In the genomic region with DNA sequence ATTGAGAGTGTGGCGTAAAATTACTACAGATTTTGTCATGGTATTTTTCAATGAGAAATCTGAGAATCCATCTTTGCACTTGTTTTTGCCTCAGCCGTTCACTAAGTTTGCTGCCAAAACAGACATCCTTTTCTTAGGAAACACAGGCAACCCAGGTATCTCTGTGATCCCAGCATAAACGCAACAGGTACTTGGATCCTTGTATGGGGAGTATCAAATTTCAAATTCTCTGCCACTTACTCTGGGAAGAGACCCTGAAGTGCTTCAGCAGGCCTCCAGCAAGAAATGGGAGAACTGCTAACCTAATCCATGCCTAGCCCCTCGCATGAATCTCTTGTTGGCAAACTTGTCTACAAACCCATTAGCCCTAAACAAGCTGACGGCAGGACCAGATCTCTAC, we compare ENCODE assay signal across 30 cellular contexts.
DNase-seq lines count a peak whose midpoint lies in the region; ATAC-seq and TF ChIP-seq lines count a peak whose summit lies in the region.
"Had no signal": no experiment of that assay in that cellular context is flagged by ENCODE, and none has a peak within 500 bp of the region (broad histone marks: within the 10 kb centered on the region; RNA-seq: fewer than 3 reads in every experiment).

No MANE protein-coding gene starts in this region.

- H4K20me1 ChIP-seq in GM23338 (replicated peaks; ENCODE audit: insufficient read depth) = peaks cover 23% of the 10 kb centered on the region
- H4K20me1 ChIP-seq in PC-9 (ENCODE audit: insufficient read depth) = no peaks in the 10 kb centered on the region
- no peaks in the 10 kb centered on the region for H4K20me1 ChIP-seq in OCI-LY7 (ENCODE audit: insufficient read depth, low read length)

- POLR2A ChIA-PET in PC-9 (lab: Charles Lee; ENCODE audit: unreplicated experiment) (no interaction called here), OCI-LY7 (lab: Charles Lee) (interaction anchor here (0.5 to 1.4 kb wide), 2 partner anchors 11 to 35 kb away, joined by 3 to 5 read pairs; no protein-coding TSS in a partner anchor)

- BruUV-seq in PC-9 (replicated peaks; lab: Mats Ljungman, UMichigan) (no TSS peak), OCI-LY7 (replicated peaks; lab: Mats Ljungman, UMichigan) (no TSS peak)

- H3K27me3 ChIP-seq in GM23338 (ENCODE audit: insufficient read depth) = no peaks in the 10 kb centered on the region
- peaks cover 61% of the 10 kb centered on the region for H3K27me3 ChIP-seq in PC-9 (ENCODE audit: insufficient read depth, low read depth)
- H3K27me3 ChIP-seq: BLaER1, dorsolateral prefrontal cortex, esophagus muscularis mucosa, heart left ventricle, right lobe of liver, spleen, transverse colon had no signal

- H3K79me2 ChIP-seq in GM23338 (replicated peaks; ENCODE audit: insufficient read depth) = peaks cover 79% of the 10 kb centered on the region
- no peaks in the 10 kb centered on the region for H3K79me2 ChIP-seq in PC-9 (ENCODE audit: low read depth)
- H3K79me2 ChIP-seq in OCI-LY7 (ENCODE audit: insufficient read depth, low read depth, low read length) = peaks cover 39% of the 10 kb centered on the region; the same call in 1 of the 2 replicates

- peak overlapping the region; percentile 55 for H3K4me2 ChIP-seq in GM23338
- H3K4me2 ChIP-seq in PC-9 = no peak overlapping the region
- H3K4me2 ChIP-seq in OCI-LY7 (ENCODE audit: low read length) = no peak overlapping the region
- H3K4me2 ChIP-seq: BLaER1 had no signal

- H3K9me3 ChIP-seq in PC-9 (ENCODE audit: insufficient read depth, low read depth) (no peaks in the 10 kb centered on the region), OCI-LY7 (ENCODE audit: low read length) (no peaks in the 10 kb centered on the region)
- H3K9me3 ChIP-seq: BLaER1, esophagus muscularis mucosa, heart left ventricle, right lobe of liver, spleen, transverse colon had no signal

- H3K9me2 ChIP-seq in GM23338 (ENCODE audit: insufficient read depth) = no peaks in the 10 kb centered on the region
- H3K9me2 ChIP-seq in PC-9 (ENCODE audit: insufficient read depth) = no peaks in the 10 kb centered on the region
- no peaks in the 10 kb centered on the region for H3K9me2 ChIP-seq in OCI-LY7 (ENCODE audit: insufficient read depth, low read length)

- H3K4me1 Mint-ChIP-seq in GM23338 (peaks cover 74% of the 10 kb centered on the region), naive B cell (peaks cover 69 to 91% (median 85%) of the 10 kb centered on the region in 3 donors)

- no peak for DNase-seq in GM23338 (ENCODE audit: low spot score)
- DNase-seq in NCI-H2029 (lab: John Stamatoyannopoulos, UW) = peak; percentile 8
- peak; percentile 35 for DNase-seq in NCI-H524 treated with DMSO at 0.1 percent for 48 hours (lab: John Stamatoyannopoulos, UW)
- DNase-seq in naive B cell = no peak
- DNase-seq in PC-9 = no peak
- no peak for DNase-seq in SW 1271 (lab: John Stamatoyannopoulos, UW)
- DNase-seq in OCI-LY7 (ENCODE audit: low spot score) = no peak
- DNase-seq: activated CD4-positive, alpha-beta T cell treated with anti-CD3 and anti-CD28 coated beads for 4 hours; activated naive CD4-positive, alpha-beta T cell treated with anti-CD3 and anti-CD28 coated beads, Interleukin-2, amount 50 U/mL, for 16 hours; activated T-cell treated with anti-CD3 and anti-CD28 coated beads for 4 hours; cerebellar nuclear complex; DMS153; dorsolateral prefrontal cortex; foreskin fibroblast; heart left ventricle; IMR-90; kidney; left ventricle myocardium superior; NCI-H1694 treated with DMSO at 0.1 percent for 48 hours; NCI-H446; right lobe of liver; SHP77 treated with DMSO at 0.1 percent for 48 hours; spleen; stimulated activated CD4-positive, alpha-beta T cell treated with anti-CD3 and anti-CD28 coated beads, Interleukin-2, amount 100 ng/mL, for 24 hours; transverse colon had no signal

- H3K9me3 Mint-ChIP-seq in GM23338 (no peaks in the 10 kb centered on the region; the same call in 2 of the 3 replicates), naive B cell (peaks cover 0 to 5% (median 0%) of the 10 kb centered on the region in 7 donors)
- H3K9me3 Mint-ChIP-seq: activated T-helper 2 cell treated with anti-CD3 and anti-CD28 coated beads, Interferon-gamma antibody, Interleukin-2, Interleukin-4, amounts not matched to agents 10 μg/mL and 5 μg/mL and 100 μg/mL, durations not matched to agents 14 hours and 24 hours and 36 hours had no signal

- intact Hi-C loops in PC-9 (cut with micrococcal nuclease; ENCODE audit: unreplicated experiment) = no loop called here
- intact Hi-C loops in OCI-LY7 (cut with micrococcal nuclease; ENCODE audit: unreplicated experiment) = no loop called here

- H3K36me3 ChIP-seq in GM23338 (ENCODE audit: insufficient read depth) = no peaks in the 10 kb centered on the region
- H3K36me3 ChIP-seq in PC-9 (ENCODE audit: low read depth) = no peaks in the 10 kb centered on the region
- peaks cover 96% of the 10 kb centered on the region for H3K36me3 ChIP-seq in OCI-LY7 (ENCODE audit: insufficient read depth, low read length)
- H3K36me3 ChIP-seq: esophagus muscularis mucosa, heart left ventricle, right lobe of liver, transverse colon had no signal

- TF ChIP-seq CTCF in GM23338 (conservative IDR thresholded peaks at IDR 0.05; ENCODE audit: low read depth in 2 of 2) (no peak), PC-9 (conservative IDR thresholded peaks at IDR 0.05) (no peak), OCI-LY7 (conservative IDR thresholded peaks at IDR 0.05; ENCODE audit: low read length) (no peak)

- CTCF ChIA-PET in PC-9 (lab: Charles Lee) = no interaction called here
- CTCF ChIA-PET in OCI-LY7 (lab: Charles Lee; ENCODE audit: unreplicated experiment) = no interaction called here

- H3K27ac ChIP-seq in GM23338 (ENCODE audit: low read depth) (no peak overlapping the region), PC-9 (no peak overlapping the region), OCI-LY7 (ENCODE audit: low read depth, low read length, poor library complexity, severe bottlenecking) (no peak overlapping the region)
- H3K27ac ChIP-seq: BLaER1, esophagus muscularis mucosa, heart left ventricle, right lobe of liver, transverse colon had no signal

- peak; percentile 50 for ATAC-seq in GM23338
- ATAC-seq in naive B cell (ENCODE audit: low read depth in 2 of 2) = no peak
- ATAC-seq in GM18870 (IDR thresholded peaks at IDR 0.05; ENCODE audit: unreplicated experiment) = no peak
- ATAC-seq: left ventricle myocardium superior, right lobe of liver had no signal

- no peaks in the 10 kb centered on the region for H3F3A ChIP-seq in GM23338 (replicated peaks; ENCODE audit: low read depth)
- no peaks in the 10 kb centered on the region for H3F3A ChIP-seq in PC-9 (ENCODE audit: insufficient read depth, low read depth)

- no peak overlapping the region for H3K4me3 ChIP-seq in GM23338
- H3K4me3 ChIP-seq in PC-9 = no peak overlapping the region
- H3K4me3 ChIP-seq in OCI-LY7 (ENCODE audit: low read depth, low read length, poor library complexity, severe bottlenecking) = no peak overlapping the region
- H3K4me3 ChIP-seq: BLaER1, dorsolateral prefrontal cortex, esophagus muscularis mucosa, heart left ventricle, right lobe of liver, spleen, transverse colon had no signal

- peaks cover 23% of the 10 kb centered on the region for H3K36me3 Mint-ChIP-seq in GM23338 (ENCODE audit: low read depth)
- H3K36me3 Mint-ChIP-seq in naive B cell = peaks cover 35 to 37% of the 10 kb centered on the region in 2 donors

- H3K4me1 ChIP-seq in GM23338 (ENCODE audit: insufficient read depth) = peaks cover 68% of the 10 kb centered on the region
- no peaks in the 10 kb centered on the region for H3K4me1 ChIP-seq in PC-9 (replicated peaks; ENCODE audit: insufficient read depth)
- peaks cover 10% of the 10 kb centered on the region for H3K4me1 ChIP-seq in OCI-LY7 (ENCODE audit: insufficient read depth, low read length, poor library complexity, severe bottlenecking)
- H3K4me1 ChIP-seq: BLaER1, esophagus muscularis mucosa, right lobe of liver, transverse colon had no signal

- H3K27ac Mint-ChIP-seq in GM23338 (no peak overlapping the region), naive B cell (peak overlapping the region in 5 of 6 donors; percentile 51 to 92 (median 86))
- H3K27ac Mint-ChIP-seq: activated T-helper 2 cell treated with anti-CD3 and anti-CD28 coated beads, Interferon-gamma antibody, Interleukin-2, Interleukin-4, amounts not matched to agents 10 μg/mL and 5 μg/mL and 100 μg/mL, durations not matched to agents 14 hours and 24 hours and 36 hours had no signal

- H3K27me3 Mint-ChIP-seq in GM23338 (ENCODE audit: insufficient read depth, low read depth, poor library complexity) (peaks cover 4% of the 10 kb centered on the region), naive B cell (no peaks in the 10 kb centered on the region)
- H3K27me3 Mint-ChIP-seq: brain had no signal

- no peak overlapping the region for H3K4me3 Mint-ChIP-seq in GM23338
- H3K4me3 Mint-ChIP-seq in naive B cell = peak overlapping the region in 2 of 8 donors; percentile 16 to 61
- H3K4me3 Mint-ChIP-seq: brain had no signal

- no peak overlapping the region for H2AFZ ChIP-seq in GM23338
- no peak overlapping the region for H2AFZ ChIP-seq in PC-9
- H2AFZ ChIP-seq in OCI-LY7 (ENCODE audit: low read length) = no peak overlapping the region

TF ChIP-seq in GM23338, 12 proteins besides CTCF, POLR2A, EP300 and RAD21 (continues in another document):
- TF ChIP-seq EZH2phosphoT487 (IDR thresholded peaks at IDR 0.05; ENCODE audit: unreplicated experiment) (no peak), JUNB (IDR thresholded peaks at IDR 0.05; ENCODE audit: unreplicated experiment) (no peak), EZH2 (IDR thresholded peaks at IDR 0.05; ENCODE audit: low read depth, unreplicated experiment) (no peak), NANOG (IDR thresholded peaks at IDR 0.05; ENCODE audit: borderline replicate concordance) (no peak)

Comparison
In these comparisons a context has a peak if more than half of its experiments do, and no peak if none do; other contexts are left out.
1. DNase-seq: peak in NCI-H2029 (single experiment) and NCI-H524 treated with DMSO at 0.1 percent for 48 hours (single experiment); none in GM23338 (single experiment), naive B cell (single experiment), PC-9 (0 of 2), SW 1271 (0 of 2) and OCI-LY7 (single experiment).